In genomic region chr11:125625225-125625593, GRCh38 we compare ENCODE assay signal across 8 cellular contexts. TPM values are rescaled to one million over a fixed set of nuclear protein-coding genes. Genes with fewer than 3 reads are reported as not detected.
A peak's percentile ranks its signal among the peaks of the same experiment; 100 is the strongest.
DNase-seq lines count a peak whose midpoint lies in the region; ATAC-seq, FAIRE-seq and TF ChIP-seq lines count a peak whose summit lies in the region.

No MANE protein-coding gene starts in this region.

- H3K9me3 ChIP-seq in HUES64 (ENCODE audit: insufficient read depth, low read depth, low read length) (no peaks in the 10 kb centered on the region), right lobe of liver (no peaks in the 10 kb centered on the region), upper lobe of right lung (no peaks in the 10 kb centered on the region)

- no peak for DNase-seq in GM12864 (ENCODE audit: low read depth)
- no peak for DNase-seq in MCF 10A (ENCODE audit: unreplicated experiment)
- DNase-seq in right lobe of liver: no peak
- no peak for DNase-seq in upper lobe of right lung
- no peak for DNase-seq in frontal cortex (ENCODE audit: low spot score in 2 of 2)
- no peak for DNase-seq in activated CD8-positive, alpha-beta memory T cell treated with anti-CD3 and anti-CD28 coated beads, Interleukin-2, amount 50 U/mL, for 4 hours
- no peak for DNase-seq in AG20443 (ENCODE audit: low spot score)

- H3K27me3 ChIP-seq in HUES64 (ENCODE audit: insufficient read depth, low read length): no peaks in the 10 kb centered on the region
- H3K27me3 ChIP-seq in right lobe of liver: no peaks in the 10 kb centered on the region
- no peaks in the 10 kb centered on the region for H3K27me3 ChIP-seq in upper lobe of right lung

- peak overlapping the region; percentile 97 for H3K9ac ChIP-seq in HUES64 (ENCODE audit: low read depth, low read length)

- peak overlapping the region; percentile 92 for H3K4me3 ChIP-seq in GM12864 (ENCODE audit: low read depth, low read length)
- H3K4me3 ChIP-seq in HUES64 (ENCODE audit: low read length): peak overlapping the region; percentile 69
- peak overlapping the region; percentile 72 to 85 (median 72) for H3K4me3 ChIP-seq in right lobe of liver
- peak overlapping the region; percentile 74 for H3K4me3 ChIP-seq in upper lobe of right lung

- TSS peak; percentile 90 for BruUV-seq in MCF 10A (replicated peaks; lab: Mats Ljungman, UMichigan)

- no peak for TF ChIP-seq CTCF in GM12864 (IDR thresholded peaks at IDR 0.05; ENCODE audit: low read depth, low read length, missing control alignments)
- no peak for TF ChIP-seq CTCF in MCF 10A (IDR thresholded peaks at IDR 0.05; ENCODE audit: unreplicated experiment)
- TF ChIP-seq CTCF in right lobe of liver (IDR thresholded peaks at IDR 0.05): no peak
- no peak for TF ChIP-seq CTCF in upper lobe of right lung (IDR thresholded peaks at IDR 0.05)

- WGBS in HUES64: 10% methylated on average over 16 of the region's 16 CpGs
- WGBS in right lobe of liver (ENCODE audit: insufficient coverage, low coverage, low lambda C conversion rate, missing lambda C conversion rate): 0% methylated on average over 12 of the region's 16 CpGs

- H3K4me1 ChIP-seq in HUES64 (ENCODE audit: insufficient read depth, low read length) (peaks cover 11% of the 10 kb centered on the region; the same call in 1 of the 2 replicates), right lobe of liver (peaks cover 0 to 8% (median 4%) of the 10 kb centered on the region in 4 donors), upper lobe of right lung (peaks cover 13% of the 10 kb centered on the region)

- peaks cover 28% of the 10 kb centered on the region for H3K4me1 Mint-ChIP-seq in MCF 10A (ENCODE audit: insufficient read depth, unreplicated experiment)

- H3K27ac ChIP-seq in HUES64 (ENCODE audit: low read depth, low read length): peak overlapping the region; percentile 98
- peak overlapping the region; percentile 87 to 93 (median 89) for H3K27ac ChIP-seq in right lobe of liver
- peak overlapping the region; percentile 94 for H3K27ac ChIP-seq in upper lobe of right lung

- POLR2A ChIA-PET in MCF 10A (lab: Yijun Ruan, JAX): interaction anchor here (0.8 to 3.8 kb wide), 10 partner anchors 11 to 1023 kb away, joined by 3 to 66 read pairs (median 4); partner anchors contain the start of genes EI24, HYLS1, PUS3 and STT3A

- H3K9me3 Mint-ChIP-seq in MCF 10A (ENCODE audit: unreplicated experiment): no peaks in the 10 kb centered on the region

- peak overlapping the region; percentile 87 for H3K4me3 Mint-ChIP-seq in MCF 10A (ENCODE audit: unreplicated experiment)

- intact Hi-C loops in MCF 10A (cut with micrococcal nuclease): loop anchor here (1.0 kb wide), 1 partner anchor 33 kb away; the partner anchor contains the start of gene STT3A
- intact Hi-C loops in right lobe of liver (cut with DNase I): no loop called here
- intact Hi-C loops in upper lobe of right lung (cut with DNase I): no loop called here

- no peak for FAIRE-seq in frontal cortex (lab: Jason Lieb, UNC)

- H3K27ac Mint-ChIP-seq in MCF 10A (ENCODE audit: low read depth, unreplicated experiment): peak overlapping the region; percentile 78

- peaks cover 36% of the 10 kb centered on the region for H3K36me3 Mint-ChIP-seq in MCF 10A (ENCODE audit: insufficient read depth, unreplicated experiment)

- peak in 3 of 4 donors; percentile 46 to 74 (median 64) for ATAC-seq in right lobe of liver
- ATAC-seq in upper lobe of right lung: no peak

- H3K27me3 Mint-ChIP-seq in MCF 10A (ENCODE audit: insufficient read depth, unreplicated experiment): no peaks in the 10 kb centered on the region

- H3K36me3 ChIP-seq in HUES64 (ENCODE audit: insufficient read depth, low read length): peaks cover 61% of the 10 kb centered on the region
- peaks cover 3 to 16% (median 9%) of the 10 kb centered on the region in 4 donors for H3K36me3 ChIP-seq in right lobe of liver
- H3K36me3 ChIP-seq in upper lobe of right lung: peaks cover 20% of the 10 kb centered on the region

- CTCF ChIA-PET in MCF 10A (lab: Yijun Ruan, JAX): interaction anchor here (0.6 to 1.5 kb wide), 12 partner anchors 8 to 1363 kb away, joined by 3 to 4 read pairs (median 3); partner anchors contain the start of gene EI24

- TF ChIP-seq POLR2A in right lobe of liver (IDR thresholded peaks at IDR 0.05): no peak

RNA-seq across cellular contexts. Expression of gene CHEK1, which starts 0.2 kb away (rescaled TPM):
- polyA plus RNA-seq in HUES64 (2013, experiment 1 of 2): 74.4 TPM
- 76.5 TPM for polyA plus RNA-seq in HUES64 (2013, experiment 2 of 2)
- total RNA-seq in MCF 10A (2022) (23.7 and 33.3 TPM in 2 replicates), right lobe of liver (1 to 10 TPM in 4 of 6 experiments, under 1 TPM in 2; 0.59 to 6.9 (median 1.7) TPM), upper lobe of right lung (1.8 TPM), frontal cortex (13.5 TPM)

RNA-seq across cellular contexts. Expression of gene STT3A, which starts 32.6 kb away (rescaled TPM):
- 119 TPM for polyA plus RNA-seq in HUES64 (2013, experiment 1 of 2)
- polyA plus RNA-seq in HUES64 (2013, experiment 2 of 2): 120 TPM
- total RNA-seq in MCF 10A (2022): 293 and 414 TPM in 2 replicates
- total RNA-seq in right lobe of liver: 100 to 1,000 TPM in 1 of 6 experiments, 10 to 100 TPM in 5; 73.3 to 108 (median 86.8) TPM
- total RNA-seq in upper lobe of right lung: 131 TPM
- 77.5 TPM for total RNA-seq in frontal cortex

RNA-seq across cellular contexts. Expression of gene ACRV1, which starts 55.4 kb away (rescaled TPM):
- not detected for polyA plus RNA-seq in HUES64 (2013, experiment 1 of 2)
- not detected for polyA plus RNA-seq in HUES64 (2013, experiment 2 of 2)
- not detected in 2 replicates for total RNA-seq in MCF 10A (2022)
- not detected for total RNA-seq in right lobe of liver
- total RNA-seq in upper lobe of right lung: not detected
- 0.82 TPM for total RNA-seq in frontal cortex

RNA-seq across cellular contexts. Expression of gene EI24, which starts 55.9 kb away (rescaled TPM):
- polyA plus RNA-seq in HUES64 (2013, experiment 1 of 2): 125 TPM
- polyA plus RNA-seq in HUES64 (2013, experiment 2 of 2): 125 TPM
- 93.1 and 96.9 TPM in 2 replicates for total RNA-seq in MCF 10A (2022)
- total RNA-seq in right lobe of liver: 100 to 1,000 TPM in 5 of 6 experiments, 10 to 100 TPM in 1; 74.4 to 232 (median 113) TPM
- total RNA-seq in upper lobe of right lung: 69.6 TPM
- total RNA-seq in frontal cortex: 115 TPM
